Comparison of ENCODE assay signal across 8 cellular contexts in the genomic region with DNA sequence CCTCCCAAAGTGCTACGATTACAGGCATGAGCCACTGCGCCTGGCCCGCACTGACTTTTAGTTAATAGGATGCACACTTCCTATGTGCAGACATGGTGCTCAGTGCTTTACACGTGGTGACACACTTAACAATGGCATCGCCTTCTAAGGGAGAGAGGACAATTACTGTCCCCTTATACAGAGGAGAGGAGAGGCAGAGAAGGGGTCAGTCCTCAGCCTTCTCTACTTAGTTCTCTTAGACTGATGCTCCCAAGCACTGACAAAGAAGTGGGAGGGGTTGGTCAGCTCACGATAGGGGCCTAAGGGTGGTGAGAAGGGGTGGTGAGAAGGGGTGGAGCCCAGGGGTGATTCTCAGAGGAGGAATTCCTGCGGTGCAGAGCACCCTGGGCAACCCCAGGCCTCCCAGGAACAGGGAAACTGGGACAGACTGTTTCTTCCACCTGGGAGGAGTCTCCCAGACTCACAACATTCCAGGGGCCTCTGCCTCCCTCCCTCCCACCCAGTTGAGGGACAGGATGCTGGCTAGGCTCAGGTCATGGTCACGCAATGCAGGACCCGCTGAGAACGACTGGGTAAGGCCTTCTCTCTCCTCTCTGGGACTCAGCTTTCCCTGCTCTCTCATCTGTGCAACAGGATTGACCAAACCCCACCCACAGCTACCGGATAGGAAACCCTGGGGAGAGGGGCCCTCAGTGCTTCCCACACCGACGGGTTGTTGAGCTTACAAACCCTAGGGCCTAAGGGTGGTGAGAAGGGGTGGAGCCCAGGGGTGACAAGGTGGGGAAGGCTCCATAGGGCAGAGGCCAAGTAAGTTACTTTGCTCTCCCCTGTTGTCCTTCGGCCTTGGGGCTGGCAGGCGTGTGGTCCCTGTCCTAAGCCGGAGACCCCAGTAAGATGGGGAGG. TPM values are rescaled to one million over a fixed set of nuclear protein-coding genes. Genes with fewer than 3 reads are reported as not detected.
A peak's percentile ranks its signal among the peaks of the same experiment; 100 is the strongest.
DNase-seq lines count a peak whose midpoint lies in the region; ATAC-seq lines count a peak whose summit lies in the region.

No MANE protein-coding gene starts in this region.

- no peaks in the 10 kb centered on the region for H3K9me3 Mint-ChIP-seq in activated naive CD4-positive, alpha-beta T cell treated with anti-CD3 and anti-CD28 coated beads, Interleukin-2, amount 50 U/mL, for 72 hours
- no peaks in the 10 kb centered on the region for H3K9me3 Mint-ChIP-seq in stimulated activated naive CD8-positive, alpha-beta T cell treated with anti-CD3 and anti-CD28 coated beads, Interleukin-15, Interleukin-2, amounts not matched to agents 100 ng/mL and 50 ng/mL, for 24 hours

- peak overlapping the region; percentile 82 to 87 for H3K27ac Mint-ChIP-seq in activated naive CD4-positive, alpha-beta T cell treated with anti-CD3 and anti-CD28 coated beads, Interleukin-2, amount 50 U/mL, for 72 hours
- H3K27ac Mint-ChIP-seq in stimulated activated naive CD8-positive, alpha-beta T cell treated with anti-CD3 and anti-CD28 coated beads, Interleukin-15, Interleukin-2, amounts not matched to agents 100 ng/mL and 50 ng/mL, for 24 hours = no peak overlapping the region

- H3K4me3 Mint-ChIP-seq in stimulated activated naive CD8-positive, alpha-beta T cell treated with anti-CD3 and anti-CD28 coated beads, Interleukin-15, Interleukin-2, amounts not matched to agents 100 ng/mL and 50 ng/mL, for 24 hours = peak overlapping the region; percentile 93

- in situ Hi-C loops in KBM-7 (cut with MboI; ENCODE audit: low pct_unique_long_range_greater_than_20kb, low sequenced_read_pairs) = no loop called here

- ATAC-seq in activated naive CD4-positive, alpha-beta T cell treated with anti-CD3 and anti-CD28 coated beads, Interleukin-2, amount 50 U/mL, for 72 hours = no peak
- no peak for ATAC-seq in left lobe of liver
- no peak for ATAC-seq in HG02938 (IDR thresholded peaks at IDR 0.05; ENCODE audit: unreplicated experiment)

- no peaks in the 10 kb centered on the region for H3K27me3 Mint-ChIP-seq in stimulated activated naive CD8-positive, alpha-beta T cell treated with anti-CD3 and anti-CD28 coated beads, Interleukin-15, Interleukin-2, amounts not matched to agents 100 ng/mL and 50 ng/mL, for 24 hours

- peaks cover 28% of the 10 kb centered on the region for H3K4me1 Mint-ChIP-seq in stimulated activated naive CD8-positive, alpha-beta T cell treated with anti-CD3 and anti-CD28 coated beads, Interleukin-15, Interleukin-2, amounts not matched to agents 100 ng/mL and 50 ng/mL, for 24 hours (ENCODE audit: low read depth)

- H3K36me3 Mint-ChIP-seq in activated naive CD4-positive, alpha-beta T cell treated with anti-CD3 and anti-CD28 coated beads, Interleukin-2, amount 50 U/mL, for 72 hours = peaks cover 0 to 5% of the 10 kb centered on the region in 2 donors
- H3K36me3 Mint-ChIP-seq in stimulated activated naive CD8-positive, alpha-beta T cell treated with anti-CD3 and anti-CD28 coated beads, Interleukin-15, Interleukin-2, amounts not matched to agents 100 ng/mL and 50 ng/mL, for 24 hours (ENCODE audit: low read depth) = no peaks in the 10 kb centered on the region

- DNase-seq in COR-L47 (lab: John Stamatoyannopoulos, UW) (peak; percentile 12), KBM-7 (peak; percentile 29), islet precursor cell (peak; percentile 78), cerebellar cortex (ENCODE audit: low spot score) (no peak), left lobe of liver (ENCODE audit: low spot score) (no peak)
- DNase-seq in activated naive CD4-positive, alpha-beta T cell treated with anti-CD3 and anti-CD28 coated beads, Interleukin-2, amount 50 U/mL, for 72 hours (ENCODE audit: low spot score in 2 of 2) = peak in 1 of 2 donors; percentile 27

RNA-seq across cellular contexts. Expression of gene TPRA1, which starts 1.6 kb away (rescaled TPM):
- total RNA-seq in activated naive CD4-positive, alpha-beta T cell treated with anti-CD3 and anti-CD28 coated beads, Interleukin-2, amount 50 U/mL, for 72 hours = 10 to 100 TPM; 26.0 to 31.3 TPM
- total RNA-seq in left lobe of liver = 25.1 TPM

RNA-seq across cellular contexts. Expression of gene MCM2, which starts 9.3 kb away (rescaled TPM):
- 100 to 1,000 TPM; 172 to 245 TPM for total RNA-seq in activated naive CD4-positive, alpha-beta T cell treated with anti-CD3 and anti-CD28 coated beads, Interleukin-2, amount 50 U/mL, for 72 hours
- total RNA-seq in left lobe of liver = 1.4 TPM

RNA-seq across cellular contexts. Expression of gene PODXL2, which starts 40.1 kb away (rescaled TPM):
- total RNA-seq in activated naive CD4-positive, alpha-beta T cell treated with anti-CD3 and anti-CD28 coated beads, Interleukin-2, amount 50 U/mL, for 72 hours = 1 to 10 TPM in 1 of 2 donors, under 1 TPM in 1; 0.43 to 1.8 TPM
- 1.5 TPM for total RNA-seq in left lobe of liver

Comparison
In these comparisons a context has a peak if more than half of its experiments do, and no peak if none do; other contexts are left out.
1. DNase-seq: peak in COR-L47 (single experiment), KBM-7 (single experiment) and islet precursor cell (single experiment); none in cerebellar cortex (single experiment) and left lobe of liver (single experiment).
2. RNA of gene MCM2, which starts 9.3 kb away (total RNA-seq): 172 to 245 TPM in activated naive CD4-positive, alpha-beta T cell treated with anti-CD3 and anti-CD28 coated beads, Interleukin-2, amount 50 U/mL, for 72 hours; 1.4 TPM in left lobe of liver (single experiment); every median in the first group is over 10 times any median in the second.